Comparison of ENCODE assay signal across 1 cellular context in the genomic region with DNA sequence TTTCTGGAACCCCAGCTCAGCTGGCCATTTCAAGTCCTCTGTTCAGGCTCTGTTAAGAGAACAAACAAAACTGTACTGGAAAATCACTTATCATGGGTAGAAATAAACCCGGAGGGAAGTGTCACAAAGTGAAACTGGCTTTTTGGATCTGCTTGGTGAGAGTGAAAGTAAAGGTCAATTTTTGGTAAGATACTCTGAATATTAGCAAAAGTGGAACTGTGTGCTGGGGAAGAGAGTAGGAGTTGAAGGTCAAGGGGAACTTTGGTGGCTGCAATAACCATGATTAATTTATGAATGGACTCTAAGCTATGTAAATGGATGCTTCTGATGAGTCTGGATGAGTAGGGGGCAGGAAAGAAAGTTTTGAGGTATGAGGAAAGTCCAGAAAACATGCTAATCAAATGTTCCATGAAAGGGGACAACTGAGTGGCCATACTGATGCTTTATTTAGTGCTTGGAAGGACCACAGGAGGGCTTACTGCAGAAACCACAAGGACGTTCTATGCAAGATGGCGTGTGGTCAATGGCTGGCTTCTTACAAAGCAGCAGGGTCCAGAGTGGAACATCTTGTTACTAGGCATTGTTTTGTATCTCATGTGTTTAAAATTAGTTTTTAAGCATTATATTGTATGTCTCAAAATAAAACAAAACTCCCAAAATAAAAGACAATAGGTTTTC.
TF ChIP-seq lines count a peak whose summit lies in the region.

No MANE protein-coding gene starts in this region.

TF ChIP-seq in GM12878, 131 proteins besides CTCF, POLR2A, EP300 and RAD21 (continued from another document):
- TF ChIP-seq, protein P1, sequence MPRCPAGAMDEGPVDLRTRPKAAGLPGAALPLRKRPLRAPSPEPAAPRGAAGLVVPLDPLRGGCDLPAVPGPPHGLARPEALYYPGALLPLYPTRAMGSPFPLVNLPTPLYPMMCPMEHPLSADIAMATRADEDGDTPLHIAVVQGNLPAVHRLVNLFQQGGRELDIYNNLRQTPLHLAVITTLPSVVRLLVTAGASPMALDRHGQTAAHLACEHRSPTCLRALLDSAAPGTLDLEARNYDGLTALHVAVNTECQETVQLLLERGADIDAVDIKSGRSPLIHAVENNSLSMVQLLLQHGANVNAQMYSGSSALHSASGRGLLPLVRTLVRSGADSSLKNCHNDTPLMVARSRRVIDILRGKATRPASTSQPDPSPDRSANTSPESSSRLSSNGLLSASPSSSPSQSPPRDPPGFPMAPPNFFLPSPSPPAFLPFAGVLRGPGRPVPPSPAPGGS (IDR thresholded peaks at IDR 0.05; ENCODE audit: borderline replicate concordance, insufficient read depth, low read depth, low read length, poor library complexity, severe bottlenecking) = peak; percentile 32
- TF ChIP-seq BACH1 (IDR thresholded peaks at IDR 0.05; ENCODE audit: borderline replicate concordance) (no peak), JUNB (IDR thresholded peaks at IDR 0.05) (peak; percentile 87), NR2C1 (IDR thresholded peaks at IDR 0.05) (peak; percentile 39; the same call in 1 of the 2 replicates), IRF4 (IDR thresholded peaks at IDR 0.05; ENCODE audit: low read depth, low read length) (peak; percentile 72; the same call in 1 of the 2 replicates), SIN3A (IDR thresholded peaks at IDR 0.05; ENCODE audit: low read depth, low read length) (no peak), PAX5 (IDR thresholded peaks at IDR 0.05; ENCODE audit: borderline replicate concordance, low read depth, low read length) (peak; percentile 59; the same call in 1 of the 2 replicates), SUZ12 (IDR thresholded peaks at IDR 0.05; ENCODE audit: unreplicated experiment) (no peak), CBFB (IDR thresholded peaks at IDR 0.05; ENCODE audit: low read depth) (peak; percentile 33; the same call in 1 of the 2 replicates), MEF2A (IDR thresholded peaks at IDR 0.05; ENCODE audit: insufficient read depth, low read depth, low read length) (peak; percentile 81; the same call in 1 of the 2 replicates), NBN (IDR thresholded peaks at IDR 0.05) (peak; percentile 22; the same call in 1 of the 2 replicates), MEF2B (IDR thresholded peaks at IDR 0.05; ENCODE audit: partially characterized antibody, poor library complexity, severe bottlenecking) (peak; percentile 3), IKZF2 (IDR thresholded peaks at IDR 0.05) (peak; percentile 82 to 89), STAT3 (IDR thresholded peaks at IDR 0.05; ENCODE audit: low read depth, low read length) (no peak), ZBED1 (IDR thresholded peaks at IDR 0.05; ENCODE audit: borderline replicate concordance) (peak; percentile 35; the same call in 1 of the 2 replicates), RUNX3 (IDR thresholded peaks at IDR 0.05; ENCODE audit: low read length) (peak; percentile 82), YY1 (IDR thresholded peaks at IDR 0.05; ENCODE audit: low read depth, low read length) (peak; percentile 87), NFIC (IDR thresholded peaks at IDR 0.05; ENCODE audit: low read depth, low read length) (peak; percentile 79), BMI1 (IDR thresholded peaks at IDR 0.05; ENCODE audit: borderline replicate concordance) (peak; percentile 32; the same call in 1 of the 2 replicates), POU2F2 (IDR thresholded peaks at IDR 0.05; ENCODE audit: borderline replicate concordance, low read depth, low read length) (0 out of 3 replicates have a peak, but pooled peaks have one; percentile 52), ZSCAN29 (IDR thresholded peaks at IDR 0.05) (no peak), SP1 (IDR thresholded peaks at IDR 0.05; ENCODE audit: low read depth, low read length) (no peak), MXI1 (IDR thresholded peaks at IDR 0.05; ENCODE audit: low read depth, low read length) (no peak), YBX1 (IDR thresholded peaks at IDR 0.05) (no peak), MTA2 (IDR thresholded peaks at IDR 0.05; ENCODE audit: low read depth) (peak; percentile 69), BCL11A (IDR thresholded peaks at IDR 0.05; ENCODE audit: low read depth, low read length) (peak; percentile 80; the same call in 1 of the 2 replicates), CBX3 (IDR thresholded peaks at IDR 0.05; ENCODE audit: borderline replicate concordance, low read depth) (no peak), FOS (IDR thresholded peaks at IDR 0.05; ENCODE audit: borderline replicate concordance, extremely low read depth, insufficient read length) (no peak), ZZZ3 (IDR thresholded peaks at IDR 0.05; ENCODE audit: control insufficient read depth, insufficient read length, low read depth) (no peak), KAT2A (conservative IDR thresholded peaks at IDR 0.05; ENCODE audit: control insufficient read depth, low read depth, low read length) (no peak), NR2F1 (conservative IDR thresholded peaks at IDR 0.05) (peak; percentile 99), DPF2 (IDR thresholded peaks at IDR 0.05) (peak; percentile 68)
- TF ChIP-seq, protein P2, sequence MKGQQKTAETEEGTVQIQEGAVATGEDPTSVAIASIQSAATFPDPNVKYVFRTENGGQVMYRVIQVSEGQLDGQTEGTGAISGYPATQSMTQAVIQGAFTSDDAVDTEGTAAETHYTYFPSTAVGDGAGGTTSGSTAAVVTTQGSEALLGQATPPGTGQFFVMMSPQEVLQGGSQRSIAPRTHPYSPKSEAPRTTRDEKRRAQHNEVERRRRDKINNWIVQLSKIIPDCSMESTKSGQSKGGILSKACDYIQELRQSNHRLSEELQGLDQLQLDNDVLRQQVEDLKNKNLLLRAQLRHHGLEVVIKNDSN (IDR thresholded peaks at IDR 0.05; ENCODE audit: borderline replicate concordance, extremely low read length, insufficient read depth, low read depth, low read length) = no peak
- TF ChIP-seq, protein P3, sequence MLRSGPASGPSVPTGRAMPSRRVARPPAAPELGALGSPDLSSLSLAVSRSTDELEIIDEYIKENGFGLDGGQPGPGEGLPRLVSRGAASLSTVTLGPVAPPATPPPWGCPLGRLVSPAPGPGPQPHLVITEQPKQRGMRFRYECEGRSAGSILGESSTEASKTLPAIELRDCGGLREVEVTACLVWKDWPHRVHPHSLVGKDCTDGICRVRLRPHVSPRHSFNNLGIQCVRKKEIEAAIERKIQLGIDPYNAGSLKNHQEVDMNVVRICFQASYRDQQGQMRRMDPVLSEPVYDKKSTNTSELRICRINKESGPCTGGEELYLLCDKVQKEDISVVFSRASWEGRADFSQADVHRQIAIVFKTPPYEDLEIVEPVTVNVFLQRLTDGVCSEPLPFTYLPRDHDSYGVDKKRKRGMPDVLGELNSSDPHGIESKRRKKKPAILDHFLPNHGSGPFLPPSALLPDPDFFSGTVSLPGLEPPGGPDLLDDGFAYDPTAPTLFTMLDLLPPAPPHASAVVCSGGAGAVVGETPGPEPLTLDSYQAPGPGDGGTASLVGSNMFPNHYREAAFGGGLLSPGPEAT (IDR thresholded peaks at IDR 0.05; ENCODE audit: low read depth) = peak; percentile 41; the same call in 1 of the 2 replicates
- TF ChIP-seq, protein P4, sequence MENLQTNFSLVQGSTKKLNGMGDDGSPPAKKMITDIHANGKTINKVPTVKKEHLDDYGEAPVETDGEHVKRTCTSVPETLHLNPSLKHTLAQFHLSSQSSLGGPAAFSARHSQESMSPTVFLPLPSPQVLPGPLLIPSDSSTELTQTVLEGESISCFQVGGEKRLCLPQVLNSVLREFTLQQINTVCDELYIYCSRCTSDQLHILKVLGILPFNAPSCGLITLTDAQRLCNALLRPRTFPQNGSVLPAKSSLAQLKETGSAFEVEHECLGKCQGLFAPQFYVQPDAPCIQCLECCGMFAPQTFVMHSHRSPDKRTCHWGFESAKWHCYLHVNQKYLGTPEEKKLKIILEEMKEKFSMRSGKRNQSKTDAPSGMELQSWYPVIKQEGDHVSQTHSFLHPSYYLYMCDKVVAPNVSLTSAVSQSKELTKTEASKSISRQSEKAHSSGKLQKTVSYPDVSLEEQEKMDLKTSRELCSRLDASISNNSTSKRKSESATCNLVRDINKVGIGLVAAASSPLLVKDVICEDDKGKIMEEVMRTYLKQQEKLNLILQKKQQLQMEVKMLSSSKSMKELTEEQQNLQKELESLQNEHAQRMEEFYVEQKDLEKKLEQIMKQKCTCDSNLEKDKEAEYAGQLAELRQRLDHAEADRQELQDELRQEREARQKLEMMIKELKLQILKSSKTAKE (IDR thresholded peaks at IDR 0.05; ENCODE audit: low read depth, poor library complexity, severe bottlenecking) = no peak
- TF ChIP-seq, protein P5, sequence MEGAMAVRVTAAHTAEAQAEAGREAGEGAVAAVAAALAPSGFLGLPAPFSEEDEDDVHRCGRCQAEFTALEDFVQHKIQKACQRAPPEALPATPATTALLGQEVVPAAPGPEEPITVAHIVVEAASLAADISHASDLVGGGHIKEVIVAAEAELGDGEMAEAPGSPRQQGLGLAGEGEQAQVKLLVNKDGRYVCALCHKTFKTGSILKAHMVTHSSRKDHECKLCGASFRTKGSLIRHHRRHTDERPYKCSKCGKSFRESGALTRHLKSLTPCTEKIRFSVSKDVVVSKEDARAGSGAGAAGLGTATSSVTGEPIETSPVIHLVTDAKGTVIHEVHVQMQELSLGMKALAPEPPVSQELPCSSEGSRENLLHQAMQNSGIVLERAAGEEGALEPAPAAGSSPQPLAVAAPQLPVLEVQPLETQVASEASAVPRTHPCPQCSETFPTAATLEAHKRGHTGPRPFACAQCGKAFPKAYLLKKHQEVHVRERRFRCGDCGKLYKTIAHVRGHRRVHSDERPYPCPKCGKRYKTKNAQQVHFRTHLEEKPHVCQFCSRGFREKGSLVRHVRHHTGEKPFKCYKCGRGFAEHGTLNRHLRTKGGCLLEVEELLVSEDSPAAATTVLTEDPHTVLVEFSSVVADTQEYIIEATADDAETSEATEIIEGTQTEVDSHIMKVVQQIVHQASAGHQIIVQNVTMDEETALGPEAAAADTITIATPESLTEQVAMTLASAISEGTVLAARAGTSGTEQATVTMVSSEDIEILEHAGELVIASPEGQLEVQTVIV (IDR thresholded peaks at IDR 0.05; ENCODE audit: borderline replicate concordance, partially characterized antibody) = no peak
- TF ChIP-seq, protein P6, sequence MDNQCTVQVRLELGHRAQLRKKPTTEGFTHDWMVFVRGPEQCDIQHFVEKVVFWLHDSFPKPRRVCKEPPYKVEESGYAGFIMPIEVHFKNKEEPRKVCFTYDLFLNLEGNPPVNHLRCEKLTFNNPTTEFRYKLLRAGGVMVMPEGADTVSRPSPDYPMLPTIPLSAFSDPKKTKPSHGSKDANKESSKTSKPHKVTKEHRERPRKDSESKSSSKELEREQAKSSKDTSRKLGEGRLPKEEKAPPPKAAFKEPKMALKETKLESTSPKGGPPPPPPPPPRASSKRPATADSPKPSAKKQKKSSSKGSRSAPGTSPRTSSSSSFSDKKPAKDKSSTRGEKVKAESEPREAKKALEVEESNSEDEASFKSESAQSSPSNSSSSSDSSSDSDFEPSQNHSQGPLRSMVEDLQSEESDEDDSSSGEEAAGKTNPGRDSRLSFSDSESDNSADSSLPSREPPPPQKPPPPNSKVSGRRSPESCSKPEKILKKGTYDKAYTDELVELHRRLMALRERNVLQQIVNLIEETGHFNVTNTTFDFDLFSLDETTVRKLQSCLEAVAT (IDR thresholded peaks at IDR 0.05) = 0 out of 2 replicates have a peak, but pooled peaks have one; percentile 23
- TF ChIP-seq, protein P7, sequence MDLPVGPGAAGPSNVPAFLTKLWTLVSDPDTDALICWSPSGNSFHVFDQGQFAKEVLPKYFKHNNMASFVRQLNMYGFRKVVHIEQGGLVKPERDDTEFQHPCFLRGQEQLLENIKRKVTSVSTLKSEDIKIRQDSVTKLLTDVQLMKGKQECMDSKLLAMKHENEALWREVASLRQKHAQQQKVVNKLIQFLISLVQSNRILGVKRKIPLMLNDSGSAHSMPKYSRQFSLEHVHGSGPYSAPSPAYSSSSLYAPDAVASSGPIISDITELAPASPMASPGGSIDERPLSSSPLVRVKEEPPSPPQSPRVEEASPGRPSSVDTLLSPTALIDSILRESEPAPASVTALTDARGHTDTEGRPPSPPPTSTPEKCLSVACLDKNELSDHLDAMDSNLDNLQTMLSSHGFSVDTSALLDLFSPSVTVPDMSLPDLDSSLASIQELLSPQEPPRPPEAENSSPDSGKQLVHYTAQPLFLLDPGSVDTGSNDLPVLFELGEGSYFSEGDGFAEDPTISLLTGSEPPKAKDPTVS (IDR thresholded peaks at IDR 0.05; ENCODE audit: low read depth, low read length) = no peak
- TF ChIP-seq, protein P8, sequence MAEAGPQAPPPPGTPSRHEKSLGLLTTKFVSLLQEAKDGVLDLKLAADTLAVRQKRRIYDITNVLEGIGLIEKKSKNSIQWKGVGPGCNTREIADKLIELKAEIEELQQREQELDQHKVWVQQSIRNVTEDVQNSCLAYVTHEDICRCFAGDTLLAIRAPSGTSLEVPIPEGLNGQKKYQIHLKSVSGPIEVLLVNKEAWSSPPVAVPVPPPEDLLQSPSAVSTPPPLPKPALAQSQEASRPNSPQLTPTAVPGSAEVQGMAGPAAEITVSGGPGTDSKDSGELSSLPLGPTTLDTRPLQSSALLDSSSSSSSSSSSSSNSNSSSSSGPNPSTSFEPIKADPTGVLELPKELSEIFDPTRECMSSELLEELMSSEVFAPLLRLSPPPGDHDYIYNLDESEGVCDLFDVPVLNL (IDR thresholded peaks at IDR 0.05; ENCODE audit: low read depth, low read length) = no peak
- TF ChIP-seq, protein P9, sequence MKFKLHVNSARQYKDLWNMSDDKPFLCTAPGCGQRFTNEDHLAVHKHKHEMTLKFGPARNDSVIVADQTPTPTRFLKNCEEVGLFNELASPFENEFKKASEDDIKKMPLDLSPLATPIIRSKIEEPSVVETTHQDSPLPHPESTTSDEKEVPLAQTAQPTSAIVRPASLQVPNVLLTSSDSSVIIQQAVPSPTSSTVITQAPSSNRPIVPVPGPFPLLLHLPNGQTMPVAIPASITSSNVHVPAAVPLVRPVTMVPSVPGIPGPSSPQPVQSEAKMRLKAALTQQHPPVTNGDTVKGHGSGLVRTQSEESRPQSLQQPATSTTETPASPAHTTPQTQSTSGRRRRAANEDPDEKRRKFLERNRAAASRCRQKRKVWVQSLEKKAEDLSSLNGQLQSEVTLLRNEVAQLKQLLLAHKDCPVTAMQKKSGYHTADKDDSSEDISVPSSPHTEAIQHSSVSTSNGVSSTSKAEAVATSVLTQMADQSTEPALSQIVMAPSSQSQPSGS (IDR thresholded peaks at IDR 0.05; ENCODE audit: low read length) = peak; percentile 76
